ENCODE assay signal across 16 cellular contexts in genomic region chr11:59552844-59553243, GRCh38. TPM values are rescaled to one million over a fixed set of nuclear protein-coding genes. Genes with fewer than 3 reads are reported as not detected.
DNase-seq lines count a peak whose midpoint lies in the region; ATAC-seq and TF ChIP-seq lines count a peak whose summit lies in the region.
"Had no signal": no experiment of that assay in that cellular context is flagged by ENCODE, and none has a peak within 500 bp of the region (broad histone marks: within the 10 kb centered on the region; RNA-seq: fewer than 3 reads in every experiment).

No MANE protein-coding gene starts in this region.

- H3K9me3 ChIP-seq in HUES48 (ENCODE audit: control insufficient read depth, insufficient read depth, low read length) (no peaks in the 10 kb centered on the region), body of pancreas (no peaks in the 10 kb centered on the region)
- H3K9me3 ChIP-seq: esophagus muscularis mucosa had no signal

- peaks cover 49% of the 10 kb centered on the region for H3K4me1 Mint-ChIP-seq in activated CD4-positive, alpha-beta memory T cell treated with anti-CD3 and anti-CD28 coated beads for 36 hours (ENCODE audit: low read depth)
- peaks cover 53% of the 10 kb centered on the region for H3K4me1 Mint-ChIP-seq in activated CD4-positive, alpha-beta memory T cell treated with anti-CD3 and anti-CD28 coated beads, Interleukin-2, amount 10 ng/mL, durations not matched to agents 7 days and 5 days
- H3K4me1 Mint-ChIP-seq in central memory CD8-positive, alpha-beta T cell: peaks cover 47% of the 10 kb centered on the region
- H3K4me1 Mint-ChIP-seq in progenitor cell of endocrine pancreas (ENCODE audit: low read depth): peaks cover 5% of the 10 kb centered on the region

- peaks cover 7% of the 10 kb centered on the region for H3K27me3 Mint-ChIP-seq in activated CD4-positive, alpha-beta memory T cell treated with anti-CD3 and anti-CD28 coated beads for 36 hours
- H3K27me3 Mint-ChIP-seq in activated CD4-positive, alpha-beta memory T cell treated with anti-CD3 and anti-CD28 coated beads, Interleukin-2, amount 10 ng/mL, durations not matched to agents 7 days and 5 days: peaks cover 15% of the 10 kb centered on the region
- peaks cover 9% of the 10 kb centered on the region for H3K27me3 Mint-ChIP-seq in central memory CD8-positive, alpha-beta T cell
- H3K27me3 Mint-ChIP-seq in progenitor cell of endocrine pancreas: peaks cover 29% of the 10 kb centered on the region

- H3K36me3 ChIP-seq in HUES48 (ENCODE audit: control insufficient read depth, insufficient read depth, low read length) (no peaks in the 10 kb centered on the region), body of pancreas (replicated peaks in 1 of 2; ENCODE audit: insufficient read depth in 1 of 2, low read depth in 2 of 2) (no peaks in the 10 kb centered on the region)
- H3K36me3 ChIP-seq: esophagus muscularis mucosa had no signal

- H3K27ac Mint-ChIP-seq in activated CD4-positive, alpha-beta memory T cell treated with anti-CD3 and anti-CD28 coated beads for 36 hours: peak overlapping the region; percentile 24
- H3K27ac Mint-ChIP-seq in activated CD4-positive, alpha-beta memory T cell treated with anti-CD3 and anti-CD28 coated beads, Interleukin-2, amount 10 ng/mL, durations not matched to agents 7 days and 5 days: no peak overlapping the region
- no peak overlapping the region for H3K27ac Mint-ChIP-seq in central memory CD8-positive, alpha-beta T cell (ENCODE audit: low read depth)
- H3K27ac Mint-ChIP-seq in progenitor cell of endocrine pancreas: peak overlapping the region; percentile 58

- H3K4me1 ChIP-seq in HUES48 (ENCODE audit: control insufficient read depth, insufficient read depth, low read length) (peaks cover 12% of the 10 kb centered on the region), body of pancreas (peaks cover 22% of the 10 kb centered on the region)

- peaks cover 3% of the 10 kb centered on the region for H3K9me3 Mint-ChIP-seq in activated CD4-positive, alpha-beta memory T cell treated with anti-CD3 and anti-CD28 coated beads for 36 hours
- H3K9me3 Mint-ChIP-seq in activated CD4-positive, alpha-beta memory T cell treated with anti-CD3 and anti-CD28 coated beads, Interleukin-2, amount 10 ng/mL, durations not matched to agents 7 days and 5 days: no peaks in the 10 kb centered on the region
- no peaks in the 10 kb centered on the region for H3K9me3 Mint-ChIP-seq in central memory CD8-positive, alpha-beta T cell
- H3K9me3 Mint-ChIP-seq in progenitor cell of endocrine pancreas (ENCODE audit: low read depth): no peaks in the 10 kb centered on the region

- POLR2A ChIA-PET in activated CD4-positive, alpha-beta memory T cell treated with anti-CD3 and anti-CD28 coated beads for 36 hours (lab: Charles Lee): no interaction called here
- POLR2A ChIA-PET in activated CD4-positive, alpha-beta memory T cell treated with anti-CD3 and anti-CD28 coated beads, Interleukin-2, amount 10 ng/mL, durations not matched to agents 7 days and 5 days (lab: Charles Lee): no interaction called here

- no peak overlapping the region for H3K9ac ChIP-seq in HUES48 (ENCODE audit: low read depth, low read length)

- CTCF ChIA-PET in activated CD4-positive, alpha-beta memory T cell treated with anti-CD3 and anti-CD28 coated beads for 36 hours (lab: Charles Lee): no interaction called here
- CTCF ChIA-PET in activated CD4-positive, alpha-beta memory T cell treated with anti-CD3 and anti-CD28 coated beads, Interleukin-2, amount 10 ng/mL, durations not matched to agents 7 days and 5 days (lab: Charles Lee): no interaction called here

- no peaks in the 10 kb centered on the region for H3K27me3 ChIP-seq in HUES48 (ENCODE audit: control insufficient read depth, insufficient read depth, low read length)
- no peaks in the 10 kb centered on the region for H3K27me3 ChIP-seq in body of pancreas
- H3K27me3 ChIP-seq: esophagus muscularis mucosa had no signal

- no peak for DNase-seq in activated CD4-positive, alpha-beta memory T cell treated with anti-CD3 and anti-CD28 coated beads for 36 hours
- DNase-seq in activated CD4-positive, alpha-beta memory T cell treated with anti-CD3 and anti-CD28 coated beads, Interleukin-2, amount 10 ng/mL, durations not matched to agents 7 days and 5 days: no peak
- DNase-seq in central memory CD8-positive, alpha-beta T cell (ENCODE audit: low spot score in 2 of 2): no peak
- no peak for DNase-seq in progenitor cell of endocrine pancreas (ENCODE audit: low spot score, unreplicated experiment)
- no peak for DNase-seq in omental fat pad (ENCODE audit: low spot score)
- DNase-seq in body of pancreas: no peak
- DNase-seq: DND-41, hippocampal formation, NCI-H1092, NCI-H2227 treated with DMSO at 0.1 percent for 48 hours, nucleus accumbens had no signal

- peaks cover 12% of the 10 kb centered on the region for H3K36me3 Mint-ChIP-seq in activated CD4-positive, alpha-beta memory T cell treated with anti-CD3 and anti-CD28 coated beads for 36 hours
- H3K36me3 Mint-ChIP-seq in activated CD4-positive, alpha-beta memory T cell treated with anti-CD3 and anti-CD28 coated beads, Interleukin-2, amount 10 ng/mL, durations not matched to agents 7 days and 5 days (ENCODE audit: low read depth): no peaks in the 10 kb centered on the region
- peaks cover 40% of the 10 kb centered on the region for H3K36me3 Mint-ChIP-seq in central memory CD8-positive, alpha-beta T cell (ENCODE audit: insufficient read depth)
- peaks cover 2% of the 10 kb centered on the region for H3K36me3 Mint-ChIP-seq in progenitor cell of endocrine pancreas (ENCODE audit: insufficient read depth)

- TF ChIP-seq POLR2A in body of pancreas (IDR thresholded peaks at IDR 0.05): no peak

- TF ChIP-seq CTCF in progenitor cell of endocrine pancreas (IDR thresholded peaks at IDR 0.05; ENCODE audit: unreplicated experiment) (no peak), omental fat pad (IDR thresholded peaks at IDR 0.05) (no peak), body of pancreas (IDR thresholded peaks at IDR 0.05) (no peak)

- H3K4me3 ChIP-seq in HUES48 (ENCODE audit: low read depth, low read length): peak overlapping the region; percentile 27; the same call in 1 of the 2 replicates
- H3K4me3 ChIP-seq in body of pancreas: no peak overlapping the region

- intact Hi-C loops in activated CD4-positive, alpha-beta memory T cell treated with anti-CD3 and anti-CD28 coated beads for 36 hours (cut with micrococcal nuclease): loop anchor here (5.0 to 10.0 kb wide), 3 partner anchors 259 to 1888 kb away; partner anchors contain the start of genes FAM111A, MRPL16 and ZDHHC5
- intact Hi-C loops in body of pancreas (cut with DNase I): no loop called here

- WGBS in body of pancreas, 2 donors: 29 to 35% methylated on average over 2 of the region's 2 CpGs

- no peak overlapping the region for H3K4me3 Mint-ChIP-seq in activated CD4-positive, alpha-beta memory T cell treated with anti-CD3 and anti-CD28 coated beads for 36 hours
- no peak overlapping the region for H3K4me3 Mint-ChIP-seq in activated CD4-positive, alpha-beta memory T cell treated with anti-CD3 and anti-CD28 coated beads, Interleukin-2, amount 10 ng/mL, durations not matched to agents 7 days and 5 days
- peak overlapping the region; percentile 5 for H3K4me3 Mint-ChIP-seq in central memory CD8-positive, alpha-beta T cell
- peak overlapping the region; percentile 22 for H3K4me3 Mint-ChIP-seq in progenitor cell of endocrine pancreas (ENCODE audit: low read depth)

- H3K27ac ChIP-seq in HUES48 (ENCODE audit: low read depth, low read length) (no peak overlapping the region), body of pancreas (peak overlapping the region in 1 of 4 donors; percentile 31)

- ATAC-seq in central memory CD8-positive, alpha-beta T cell (replicated peaks; ENCODE audit: extremely low read depth, poor library complexity, severe bottlenecking): no peak
- ATAC-seq in GM21360 (IDR thresholded peaks at IDR 0.05; ENCODE audit: unreplicated experiment) (no peak), omental fat pad (ENCODE audit: low FRiP score) (no peak), body of pancreas (no peak)

RNA-seq across cellular contexts. Expression of gene OR4D9, which starts 41.5 kb away (rescaled TPM):
- total RNA-seq in activated CD4-positive, alpha-beta memory T cell treated with anti-CD3 and anti-CD28 coated beads for 36 hours: not detected
- not detected for total RNA-seq in activated CD4-positive, alpha-beta memory T cell treated with anti-CD3 and anti-CD28 coated beads, Interleukin-2, amount 10 ng/mL, durations not matched to agents 7 days and 5 days
- total RNA-seq in progenitor cell of endocrine pancreas (not detected in 2 replicates), omental fat pad (not detected), body of pancreas (not detected)
- total RNA-seq: esophagus muscularis mucosa, liver, subcutaneous adipose tissue had no signal

RNA-seq across cellular contexts. Expression of gene OR4D11, which starts 49.5 kb away (rescaled TPM):
- not detected for total RNA-seq in activated CD4-positive, alpha-beta memory T cell treated with anti-CD3 and anti-CD28 coated beads for 36 hours
- total RNA-seq in activated CD4-positive, alpha-beta memory T cell treated with anti-CD3 and anti-CD28 coated beads, Interleukin-2, amount 10 ng/mL, durations not matched to agents 7 days and 5 days: not detected
- total RNA-seq in progenitor cell of endocrine pancreas: not detected in 2 replicates
- not detected for total RNA-seq in omental fat pad
- not detected for total RNA-seq in body of pancreas
- total RNA-seq: esophagus muscularis mucosa, liver, subcutaneous adipose tissue had no signal

Comparison
In these comparisons a context has a peak if more than half of its experiments do, and no peak if none do; other contexts are left out.
1. H3K27ac Mint-ChIP-seq: peak in activated CD4-positive, alpha-beta memory T cell treated with anti-CD3 and anti-CD28 coated beads for 36 hours (single experiment) and progenitor cell of endocrine pancreas (single experiment); none in activated CD4-positive, alpha-beta memory T cell treated with anti-CD3 and anti-CD28 coated beads, Interleukin-2, amount 10 ng/mL, durations not matched to agents 7 days and 5 days (single experiment) and central memory CD8-positive, alpha-beta T cell (single experiment).
2. H3K4me3 Mint-ChIP-seq: peak in central memory CD8-positive, alpha-beta T cell (single experiment) and progenitor cell of endocrine pancreas (single experiment); none in activated CD4-positive, alpha-beta memory T cell treated with anti-CD3 and anti-CD28 coated beads for 36 hours (single experiment) and activated CD4-positive, alpha-beta memory T cell treated with anti-CD3 and anti-CD28 coated beads, Interleukin-2, amount 10 ng/mL, durations not matched to agents 7 days and 5 days (single experiment).